Comparison of ENCODE assay signal across 32 cellular contexts in the genomic region with DNA sequence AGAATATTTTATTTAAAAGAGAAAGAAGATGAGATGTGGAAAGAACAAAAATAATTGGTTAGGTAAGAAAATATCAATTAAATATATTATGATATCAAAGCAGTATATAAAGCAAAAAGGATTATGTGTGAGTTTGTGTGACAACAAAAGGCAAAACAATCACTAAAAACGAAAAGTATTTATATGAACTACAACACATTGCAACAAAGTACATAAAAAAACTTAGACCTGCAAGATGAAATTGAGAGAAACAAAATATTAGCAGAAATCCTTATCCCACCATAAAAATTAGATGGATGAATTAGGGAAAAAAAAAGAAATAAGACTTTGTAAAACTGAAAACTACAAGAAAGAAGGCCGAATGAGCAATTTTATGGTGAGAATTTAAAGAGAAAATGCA.
"Had no signal": no experiment of that assay in that cellular context is flagged by ENCODE, and none has a peak within 500 bp of the region (broad histone marks: within the 10 kb centered on the region; RNA-seq: fewer than 3 reads in every experiment).

No MANE protein-coding gene starts in this region.

- H3K27ac ChIP-seq: ascending aorta, cardiac muscle cell, WERI-Rb-1 had no signal

- H3K4me3 ChIP-seq: ascending aorta, cardiac muscle cell had no signal

- DNase-seq: activated CD4-positive, alpha-beta memory T cell treated with anti-CD3 and anti-CD28 coated beads, Interleukin-2, amount 10 ng/mL, durations not matched to agents 7 days and 5 days; activated CD4-positive, alpha-beta T cell treated with anti-CD3 and anti-CD28 coated beads for 1 hour; activated CD4-positive, alpha-beta T cell treated with anti-CD3 and anti-CD28 coated beads for 36 hours; activated CD4-positive, alpha-beta T cell treated with anti-CD3 and anti-CD28 coated beads for 48 hours; activated CD4-positive, alpha-beta T cell treated with anti-CD3 and anti-CD28 coated beads, Interleukin-2, amount 10 ng/mL, durations not matched to agents 7 days and 5 days; activated CD4-positive, alpha-beta T cell treated with anti-CD3 and anti-CD28 coated beads, Interleukin-2, amount 50 U/mL, for 48 hours; activated CD4-positive, CD25-positive, alpha-beta regulatory T cell; activated CD8-positive, alpha-beta memory T cell treated with anti-CD3 and anti-CD28 coated beads for 24 hours; activated CD8-positive, alpha-beta memory T cell treated with anti-CD3 and anti-CD28 coated beads, Interleukin-2, amount 10 ng/mL, durations not matched to agents 7 days and 5 days; activated CD8-positive, alpha-beta memory T cell treated with anti-CD3 and anti-CD28 coated beads, Interleukin-2, amount 50 U/mL, for 48 hours; activated CD8-positive, alpha-beta T cell treated with anti-CD3 and anti-CD28 coated beads, Interleukin-2, amount 10 ng/mL, durations not matched to agents 7 days and 5 days; activated effector memory CD4-positive, alpha-beta T cell treated with Interleukin-2 at 50 U/mL for 16 hours; activated gamma-delta T cell; activated naive CD4-positive, alpha-beta T cell treated with anti-CD3 and anti-CD28 coated beads, Interleukin-2, amount 10 ng/mL, durations not matched to agents 7 days and 5 days; activated naive CD4-positive, alpha-beta T cell treated with Interleukin-2 at 50 U/mL for 16 hours; activated naive CD8-positive, alpha-beta T cell treated with anti-CD3 and anti-CD28 coated beads, Interleukin-2, amount 10 ng/mL, durations not matched to agents 7 days and 5 days; activated naive CD8-positive, alpha-beta T cell treated with anti-CD3 and anti-CD28 coated beads, Interleukin-2, amount 50 U/mL, for 24 hours; activated T-cell treated with anti-CD3 and anti-CD28 coated beads, Interleukin-2, amount 50 U/mL, for 24 hours; activated T-cell treated with anti-CD3 and anti-CD28 coated beads, Interleukin-2, amount 50 U/mL, for 48 hours; amygdala; anterior cingulate cortex; caudate nucleus; cerebellar nuclear complex; T-helper 1 cell; T-helper 2 cell; T-helper 9 cell; WERI-Rb-1 had no signal

- H3K27me3 ChIP-seq: cardiac muscle cell had no signal

- H3K9me3 ChIP-seq: ascending aorta had no signal

- H3K36me3 ChIP-seq: ascending aorta, cardiac muscle cell, WERI-Rb-1 had no signal

- ATAC-seq: activated CD4-positive, alpha-beta T cell treated with anti-CD3 and anti-CD28 coated beads for 36 hours; activated CD4-positive, CD25-positive, alpha-beta regulatory T cell treated with anti-CD3 and anti-CD28 coated beads, Interleukin-2, amount 50 U/mL, for 24 hours; activated CD8-positive, alpha-beta memory T cell treated with anti-CD3 and anti-CD28 coated beads, Interleukin-2, amount 10 ng/mL, durations not matched to agents 7 days and 5 days; activated CD8-positive, alpha-beta T cell treated with anti-CD3 and anti-CD28 coated beads, Interleukin-2, amount 10 ng/mL, durations not matched to agents 7 days and 5 days; activated naive CD8-positive, alpha-beta T cell treated with anti-CD3 and anti-CD28 coated beads, Interleukin-2, amount 50 U/mL, for 24 hours; WTC11 had no signal

- H3K4me1 ChIP-seq: ascending aorta had no signal

- FAIRE-seq: bronchial epithelial cell had no signal
